ENCODE assay signal across 1 cellular context in genomic region chr1:215156232-215156631, GRCh38.
TF ChIP-seq lines count a peak whose summit lies in the region.

No MANE protein-coding gene starts in this region.

TF ChIP-seq in SK-N-SH, 30 proteins besides CTCF, POLR2A, EP300 and RAD21:
- TF ChIP-seq, protein P1, sequence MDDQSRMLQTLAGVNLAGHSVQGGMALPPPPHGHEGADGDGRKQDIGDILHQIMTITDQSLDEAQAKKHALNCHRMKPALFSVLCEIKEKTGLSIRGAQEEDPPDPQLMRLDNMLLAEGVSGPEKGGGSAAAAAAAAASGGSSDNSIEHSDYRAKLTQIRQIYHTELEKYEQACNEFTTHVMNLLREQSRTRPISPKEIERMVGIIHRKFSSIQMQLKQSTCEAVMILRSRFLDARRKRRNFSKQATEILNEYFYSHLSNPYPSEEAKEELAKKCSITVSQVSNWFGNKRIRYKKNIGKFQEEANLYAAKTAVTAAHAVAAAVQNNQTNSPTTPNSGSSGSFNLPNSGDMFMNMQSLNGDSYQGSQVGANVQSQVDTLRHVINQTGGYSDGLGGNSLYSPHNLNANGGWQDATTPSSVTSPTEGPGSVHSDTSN (IDR thresholded peaks at IDR 0.05) = 0 out of 2 replicates have a peak, but pooled peaks have one; percentile 15
- TF ChIP-seq GATA2 (CRISPR knock-in tag; IDR thresholded peaks at IDR 0.05) (no peak), NFIC (IDR thresholded peaks at IDR 0.05; ENCODE audit: borderline replicate concordance) (peak; percentile 73), ZBTB33 (IDR thresholded peaks at IDR 0.05; ENCODE audit: borderline replicate concordance, low read depth) (no peak), TEAD4 (IDR thresholded peaks at IDR 0.05; ENCODE audit: borderline replicate concordance, insufficient read depth) (no peak), FOXM1 (IDR thresholded peaks at IDR 0.05; ENCODE audit: low read depth) (no peak), RXRA (IDR thresholded peaks at IDR 0.05; ENCODE audit: borderline replicate concordance, low read depth) (no peak), TAF1 (IDR thresholded peaks at IDR 0.05; ENCODE audit: borderline replicate concordance, low read depth, low read length) (no peak)
- TF ChIP-seq, protein P2, sequence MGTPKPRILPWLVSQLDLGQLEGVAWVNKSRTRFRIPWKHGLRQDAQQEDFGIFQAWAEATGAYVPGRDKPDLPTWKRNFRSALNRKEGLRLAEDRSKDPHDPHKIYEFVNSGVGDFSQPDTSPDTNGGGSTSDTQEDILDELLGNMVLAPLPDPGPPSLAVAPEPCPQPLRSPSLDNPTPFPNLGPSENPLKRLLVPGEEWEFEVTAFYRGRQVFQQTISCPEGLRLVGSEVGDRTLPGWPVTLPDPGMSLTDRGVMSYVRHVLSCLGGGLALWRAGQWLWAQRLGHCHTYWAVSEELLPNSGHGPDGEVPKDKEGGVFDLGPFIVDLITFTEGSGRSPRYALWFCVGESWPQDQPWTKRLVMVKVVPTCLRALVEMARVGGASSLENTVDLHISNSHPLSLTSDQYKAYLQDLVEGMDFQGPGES (IDR thresholded peaks at IDR 0.05; ENCODE audit: low read depth, low read length) = no peak
TF ChIP-seq in SK-N-SH: peak in this region for 2.
